18 cellular contexts compared by ENCODE assay signal in genomic region chr3:196782496-196782895, GRCh38.
"Had no signal": no experiment of that assay in that cellular context is flagged by ENCODE, and none has a peak within 500 bp of the region (broad histone marks: within the 10 kb centered on the region; RNA-seq: fewer than 3 reads in every experiment).

No MANE protein-coding gene starts in this region.

- H3K36me3 ChIP-seq: colonic mucosa had no signal

- H3K4me1 ChIP-seq: colonic mucosa, upper lobe of right lung had no signal

- DNase-seq: colonic mucosa; dermis blood vessel endothelial cell; erythroblast; foreskin melanocyte; heart left ventricle; hippocampal formation; kidney glomerular epithelial cell; mammary epithelial cell; naive thymus-derived CD4-positive, alpha-beta T cell; nephron progenitor cell; sigmoid colon; stimulated activated CD4-positive, alpha-beta T cell treated with anti-CD3 and anti-CD28 coated beads, Interleukin-12 subunit alpha, Interleukin-12 subunit beta, amount 100 ng/mL, for 4 hours; stimulated activated naive CD4-positive, alpha-beta T cell treated with Interleukin-2 at 50 U/mL for 16 hours; upper lobe of right lung had no signal

- H3K27me3 ChIP-seq: colonic mucosa, heart left ventricle, neutrophil, sigmoid colon, tibial nerve, upper lobe of right lung, vagina had no signal

- H3K4me3 Mint-ChIP-seq: naive thymus-derived CD4-positive, alpha-beta T cell; nephron progenitor cell had no signal

- H3K27ac Mint-ChIP-seq: nephron progenitor cell had no signal

- H3K27ac ChIP-seq: colonic mucosa, heart left ventricle, neutrophil, sigmoid colon, skin epidermis, tibial nerve, upper lobe of right lung, vagina had no signal

- H3K4me3 ChIP-seq: colonic mucosa, heart left ventricle, sigmoid colon, skin epidermis, tibial nerve, upper lobe of right lung, vagina had no signal

- H3K9me3 ChIP-seq: colonic mucosa, neutrophil, tibial nerve, upper lobe of right lung, vagina had no signal

- H3K27me3 Mint-ChIP-seq: naive thymus-derived CD4-positive, alpha-beta T cell had no signal

- ATAC-seq: heart left ventricle; naive thymus-derived CD4-positive, alpha-beta T cell; upper lobe of right lung had no signal
